In genomic region chr9:32552172-32552872, GRCh38 we compare ENCODE assay signal across 8 cellular contexts. TPM values are rescaled to one million over a fixed set of nuclear protein-coding genes. Genes with fewer than 3 reads are reported as not detected.
A peak's percentile ranks its signal among the peaks of the same experiment; 100 is the strongest.
DNase-seq lines count a peak whose midpoint lies in the region; ATAC-seq, FAIRE-seq and TF ChIP-seq lines count a peak whose summit lies in the region.

TSS of gene SMIM27 (plus strand) at chr9:32552327. CDS start at chr9:32552435, 108 bp downstream.
TSS of gene TOPORS (minus strand) at chr9:32552586. CDS start at chr9:32552436, 150 bp downstream.

- TF ChIP-seq POLR2A in vagina (IDR thresholded peaks at IDR 0.05), result peak in 1 of 2 donors; percentile 78

- peak; percentile 78 for DNase-seq in GM18507 (ENCODE audit: extremely low spot score, insufficient read length, low read depth)
- DNase-seq in NCI-H1930 (lab: John Stamatoyannopoulos, UW), result peak; percentile 88 to 91
- peak; percentile 93 to 98 (median 96) for DNase-seq in right cardiac atrium
- peak in 1 of 2 donors; percentile 96 for DNase-seq in vagina (ENCODE audit: extremely low spot score in 2 of 2)

- FAIRE-seq in GM18507 (lab: Jason Lieb, UNC), result peak; percentile 79

- ATAC-seq in HG02973 (IDR thresholded peaks at IDR 0.05; ENCODE audit: unreplicated experiment) (peak; percentile 61), right cardiac atrium (peak; percentile 96)

- intact Hi-C loops in T-helper 2 cell treated with Interferon-gamma antibody and Interleukin-4, amounts not matched to agents 100 ng/mL and 5 ng/mL, for 36 hours (cut with micrococcal nuclease), result loop anchor here (1.0 to 5.0 kb wide), 5 partner anchors 20 to 1265 kb away; partner anchors contain the start of genes ACO1, B4GALT1 and UBE2R2
- intact Hi-C loops in right cardiac atrium (cut with DNase I) (no loop called here), vagina (cut with DNase I) (no loop called here)

- H3K36me3 ChIP-seq in rectal smooth muscle tissue (ENCODE audit: control insufficient read depth, insufficient read depth, low read length), result no peaks in the 10 kb centered on the region
- no peaks in the 10 kb centered on the region for H3K36me3 ChIP-seq in vagina

- no peaks in the 10 kb centered on the region for H3K9me3 ChIP-seq in right cardiac atrium (ENCODE audit: control insufficient read depth, low read length)
- H3K9me3 ChIP-seq in vagina, result no peaks in the 10 kb centered on the region

- TF ChIP-seq CTCF in vagina (IDR thresholded peaks at IDR 0.05), result peak in 1 of 3 experiments; percentile 12

- H3K27me3 ChIP-seq in right cardiac atrium (ENCODE audit: control insufficient read depth, insufficient read depth), result no peaks in the 10 kb centered on the region
- no peaks in the 10 kb centered on the region for H3K27me3 ChIP-seq in rectal smooth muscle tissue (ENCODE audit: control insufficient read depth, insufficient read depth, low read length)
- no peaks in the 10 kb centered on the region for H3K27me3 ChIP-seq in vagina

- H3K4me3 ChIP-seq in right cardiac atrium (ENCODE audit: low read length) (peak within 1 kb of the TSS; percentile 86), rectal smooth muscle tissue (ENCODE audit: low read length) (peak within 1 kb of the TSS; percentile 96), vagina (peak within 1 kb of the TSS; percentile 69 to 91)

- H3K27ac ChIP-seq in angular gyrus (ENCODE audit: low read depth, low read length) (peak within 1 kb of the TSS; percentile 98), right cardiac atrium (ENCODE audit: low read length) (peak within 1 kb of the TSS; percentile 99), rectal smooth muscle tissue (ENCODE audit: low read depth, low read length) (peak within 1 kb of the TSS; percentile 98), vagina (peak within 1 kb of the TSS; percentile 93)

- H3K4me1 ChIP-seq in right cardiac atrium (ENCODE audit: control insufficient read depth, insufficient read depth, low read length), result no peaks in the 10 kb centered on the region
- peaks cover 5% of the 10 kb centered on the region for H3K4me1 ChIP-seq in rectal smooth muscle tissue (ENCODE audit: control insufficient read depth, insufficient read depth, low read length)
- H3K4me1 ChIP-seq in vagina, result peaks cover 33% of the 10 kb centered on the region

- WGBS in right cardiac atrium, result under 1% methylated on average over 46 of the region's 46 CpGs

- H3K9ac ChIP-seq in rectal smooth muscle tissue (ENCODE audit: low read length), result peak within 1 kb of the TSS; percentile 90

RNA-seq across cellular contexts. Expression of gene SMIM27, which starts in this region (rescaled TPM):
- total RNA-seq in T-helper 2 cell treated with Interferon-gamma antibody and Interleukin-4, amounts not matched to agents 100 ng/mL and 5 ng/mL, for 36 hours, result 7.8 and 11.9 TPM in 2 replicates
- total RNA-seq in right cardiac atrium (10 to 100 TPM; 19.7 to 26.4 (median 24.0) TPM), vagina (not detected)
- polyA plus RNA-seq in right cardiac atrium, result 10.2 TPM

RNA-seq across cellular contexts. Expression of gene TOPORS, which starts in this region (rescaled TPM):
- 12.0 and 12.4 TPM in 2 replicates for total RNA-seq in T-helper 2 cell treated with Interferon-gamma antibody and Interleukin-4, amounts not matched to agents 100 ng/mL and 5 ng/mL, for 36 hours
- total RNA-seq in right cardiac atrium (10 to 100 TPM in 2 of 4 donors, 1 to 10 TPM in 2; 8.6 to 10.9 (median 9.9) TPM), vagina (18.4 TPM)
- 6.2 TPM for polyA plus RNA-seq in right cardiac atrium
